11 cellular contexts compared by ENCODE assay signal in genomic region chr3:69998759-69999158, GRCh38. TPM values are rescaled to one million over a fixed set of nuclear protein-coding genes. Genes with fewer than 3 reads are reported as not detected.
DNase-seq lines count a peak whose midpoint lies in the region; ATAC-seq and TF ChIP-seq lines count a peak whose summit lies in the region.
"Had no signal": no experiment of that assay in that cellular context is flagged by ENCODE, and none has a peak within 500 bp of the region (broad histone marks: within the 10 kb centered on the region; RNA-seq: fewer than 3 reads in every experiment).

No MANE protein-coding gene starts in this region.

- DNase-seq in GM23248, result no peak
- no peak for DNase-seq in hepatocyte (ENCODE audit: low spot score)
- DNase-seq in stomach, result peak; percentile 33
- DNase-seq in activated CD8-positive, alpha-beta memory T cell treated with anti-CD3 and anti-CD28 coated beads, Interleukin-2, amount 10 ng/mL, durations not matched to agents 7 days and 5 days, result no peak
- DNase-seq in RKO (ENCODE audit: low spot score), result no peak
- DNase-seq in HUDEP-2 (lab: John Stamatoyannopoulos, UW; ENCODE audit: unreplicated experiment in 76 of 76), result no peak
- DNase-seq: DND-41, psoas muscle, SIG-M5 had no signal

- H3K36me3 ChIP-seq in GM23248 (ENCODE audit: low read depth) (no peaks in the 10 kb centered on the region), hepatocyte (replicated peaks; ENCODE audit: insufficient read depth, low read depth) (no peaks in the 10 kb centered on the region), stomach (no peaks in the 10 kb centered on the region)

- no peak overlapping the region for H3K27ac Mint-ChIP-seq in activated CD8-positive, alpha-beta memory T cell treated with anti-CD3 and anti-CD28 coated beads, Interleukin-2, amount 10 ng/mL, durations not matched to agents 7 days and 5 days

- H3K27me3 ChIP-seq in GM23248 (replicated peaks; ENCODE audit: insufficient read depth), result no peaks in the 10 kb centered on the region
- no peaks in the 10 kb centered on the region for H3K27me3 ChIP-seq in hepatocyte
- no peaks in the 10 kb centered on the region for H3K27me3 ChIP-seq in stomach

- no peaks in the 10 kb centered on the region for H3K36me3 Mint-ChIP-seq in activated CD8-positive, alpha-beta memory T cell treated with anti-CD3 and anti-CD28 coated beads, Interleukin-2, amount 10 ng/mL, durations not matched to agents 7 days and 5 days

- H2AFZ ChIP-seq in GM23248 (peak overlapping the region; percentile 39), hepatocyte (peak overlapping the region; percentile 37)

- TF ChIP-seq EP300 in stomach (IDR thresholded peaks at IDR 0.05), result no peak

- no peaks in the 10 kb centered on the region for H3K9me3 Mint-ChIP-seq in activated CD8-positive, alpha-beta memory T cell treated with anti-CD3 and anti-CD28 coated beads, Interleukin-2, amount 10 ng/mL, durations not matched to agents 7 days and 5 days (ENCODE audit: low read depth)

- no peaks in the 10 kb centered on the region for H4K20me1 ChIP-seq in GM23248 (ENCODE audit: insufficient read depth)
- no peaks in the 10 kb centered on the region for H4K20me1 ChIP-seq in hepatocyte (ENCODE audit: insufficient read depth, poor library complexity, severe bottlenecking)

- H3K27ac ChIP-seq in GM23248 (no peak overlapping the region), angular gyrus (ENCODE audit: low read depth, low read length) (peak overlapping the region; percentile 98), hepatocyte (peak overlapping the region; percentile 65), stomach (peak overlapping the region in 4 of 5 donors; percentile 63 to 80 (median 76))
- H3K27ac ChIP-seq: psoas muscle had no signal

- ATAC-seq in activated CD8-positive, alpha-beta memory T cell treated with anti-CD3 and anti-CD28 coated beads, Interleukin-2, amount 10 ng/mL, durations not matched to agents 7 days and 5 days, result no peak
- no peak for ATAC-seq in HG03039 (IDR thresholded peaks at IDR 0.05; ENCODE audit: unreplicated experiment)
- ATAC-seq: psoas muscle had no signal

- CTCF ChIA-PET in activated CD8-positive, alpha-beta memory T cell treated with anti-CD3 and anti-CD28 coated beads, Interleukin-2, amount 10 ng/mL, durations not matched to agents 7 days and 5 days (lab: Charles Lee), result no interaction called here

- H3K4me1 ChIP-seq in GM23248 (ENCODE audit: insufficient read depth), result no peaks in the 10 kb centered on the region
- H3K4me1 ChIP-seq in hepatocyte (ENCODE audit: insufficient read depth), result peaks cover 14% of the 10 kb centered on the region
- H3K4me1 ChIP-seq in stomach, result peaks cover 6 to 33% (median 17%) of the 10 kb centered on the region in 4 donors
- H3K4me1 ChIP-seq: psoas muscle had no signal

- H3K9ac ChIP-seq in GM23248, result no peak overlapping the region

- no peaks in the 10 kb centered on the region for H3K27me3 Mint-ChIP-seq in activated CD8-positive, alpha-beta memory T cell treated with anti-CD3 and anti-CD28 coated beads, Interleukin-2, amount 10 ng/mL, durations not matched to agents 7 days and 5 days

- no peaks in the 10 kb centered on the region for H3K4me1 Mint-ChIP-seq in activated CD8-positive, alpha-beta memory T cell treated with anti-CD3 and anti-CD28 coated beads, Interleukin-2, amount 10 ng/mL, durations not matched to agents 7 days and 5 days

- H3K9me2 ChIP-seq in GM23248 (ENCODE audit: insufficient read depth), result no peaks in the 10 kb centered on the region
- no peaks in the 10 kb centered on the region for H3K9me2 ChIP-seq in hepatocyte (replicated peaks; ENCODE audit: insufficient read depth)

- H3K4me3 Mint-ChIP-seq in activated CD8-positive, alpha-beta memory T cell treated with anti-CD3 and anti-CD28 coated beads, Interleukin-2, amount 10 ng/mL, durations not matched to agents 7 days and 5 days, result no peak overlapping the region

- peak overlapping the region; percentile 4; the same call in 1 of the 2 replicates for H3K4me3 ChIP-seq in GM23248
- no peak overlapping the region for H3K4me3 ChIP-seq in hepatocyte
- H3K4me3 ChIP-seq in stomach, result peak overlapping the region in 1 of 4 donors; percentile 15
- H3K4me3 ChIP-seq: psoas muscle had no signal

- H3K79me2 ChIP-seq in GM23248 (ENCODE audit: insufficient read depth) (no peaks in the 10 kb centered on the region), hepatocyte (no peaks in the 10 kb centered on the region)

- intact Hi-C loops in stomach (cut with DNase I; ENCODE audit: low total_unique reads), result no loop called here

- TF ChIP-seq CTCF in hepatocyte (IDR thresholded peaks at IDR 0.05; ENCODE audit: poor library complexity) (no peak), stomach (IDR thresholded peaks at IDR 0.05) (no peak)

- H3K9me3 ChIP-seq in GM23248 (ENCODE audit: low read depth) (no peaks in the 10 kb centered on the region), hepatocyte (ENCODE audit: low read depth) (no peaks in the 10 kb centered on the region), stomach (no peaks in the 10 kb centered on the region)
- H3K9me3 ChIP-seq: psoas muscle had no signal

- in situ Hi-C loops in GM23248 (cut with MboI), result no loop called here

- TF ChIP-seq POLR2A in stomach (IDR thresholded peaks at IDR 0.05), result no peak

- H3K4me2 ChIP-seq in GM23248 (ENCODE audit: unreplicated experiment) (peak overlapping the region; percentile 22), hepatocyte (peak overlapping the region; percentile 21)

- WGBS in GM23248 (ENCODE audit: low coverage in 1 of 2, low lambda C conversion rate in 2 of 2, missing lambda C conversion rate in 2 of 2), 2 experiments, result 1 to 3% methylated on average over 3 of the region's 3 CpGs
- WGBS in hepatocyte (ENCODE audit: low lambda C conversion rate, missing lambda C conversion rate), result 51% methylated on average over 3 of the region's 3 CpGs
- 16 to 38% (median 30%) methylated on average over 3 of the region's 3 CpGs for WGBS in stomach, 5 donors

- H3F3A ChIP-seq in GM23248 (ENCODE audit: insufficient read depth), result no peaks in the 10 kb centered on the region

RNA-seq across cellular contexts. Expression of gene SAMMSON, which starts 0.8 kb away (rescaled TPM):
- not detected in 2 replicates for total RNA-seq in GM23248 (2014; rRNA removed; shearing (Covaris generic))
- not detected in 2 replicates for polyA plus RNA-seq in GM23248 (2016; fragmentation: Nextera tagmentation; extraction: Ambion mirVana)
- total RNA-seq in hepatocyte, result 0.10 TPM in 1 of 2 replicates, not detected in the other
- not detected in 2 replicates for polyA plus RNA-seq in hepatocyte
- 1 to 10 TPM in 3 of 5 donors, not detected in 2; 2.6 to 4.9 (median 2.9) TPM for total RNA-seq in stomach
- under 1 TPM; 0.46 to 0.87 (median 0.78) TPM for polyA plus RNA-seq in stomach
- total RNA-seq in activated CD8-positive, alpha-beta memory T cell treated with anti-CD3 and anti-CD28 coated beads, Interleukin-2, amount 10 ng/mL, durations not matched to agents 7 days and 5 days, result not detected
- total RNA-seq: psoas muscle had no signal
- polyA plus RNA-seq: psoas muscle had no signal
